In genomic region chr6:16494781-16495180, GRCh38 we compare ENCODE assay signal across 8 cellular contexts.
DNase-seq lines count a peak whose midpoint lies in the region; ATAC-seq, FAIRE-seq and TF ChIP-seq lines count a peak whose summit lies in the region.

No MANE protein-coding gene starts in this region.

- H3K36me3 ChIP-seq in stomach: no peaks in the 10 kb centered on the region

- no peak for TF ChIP-seq EP300 in stomach (IDR thresholded peaks at IDR 0.05)

- intact Hi-C loops in head of caudate nucleus (cut with DNase I): no loop called here
- intact Hi-C loops in stomach (cut with DNase I; ENCODE audit: low total_unique reads): no loop called here

- TF ChIP-seq CTCF in fibroblast of villous mesenchyme (IDR thresholded peaks at IDR 0.05; ENCODE audit: insufficient read depth, low read depth, low read length): no peak
- TF ChIP-seq CTCF in stomach (IDR thresholded peaks at IDR 0.05): no peak

- no peak for TF ChIP-seq POLR2A in stomach (IDR thresholded peaks at IDR 0.05)

- H3K4me1 ChIP-seq in stomach: peaks cover 0 to 26% (median 6%) of the 10 kb centered on the region in 4 donors

- DNase-seq in GM18507 (ENCODE audit: extremely low spot score, insufficient read length, low read depth): no peak
- DNase-seq in fibroblast of villous mesenchyme (ENCODE audit: low read depth): peak; percentile 19
- DNase-seq in stimulated activated CD4-positive, alpha-beta T cell treated with anti-CD3 and anti-CD28 coated beads, Interleukin-1b, Interleukin-23, amount 100 ng/mL, for 48 hours: no peak
- DNase-seq in HUDEP-2 (lab: John Stamatoyannopoulos, UW; ENCODE audit: unreplicated experiment in 76 of 76): no peak
- no peak for DNase-seq in head of caudate nucleus
- no peak for DNase-seq in stomach

- no peak overlapping the region for H3K4me3 ChIP-seq in fibroblast of villous mesenchyme (ENCODE audit: low read depth, low read length)
- H3K4me3 ChIP-seq in stomach: no peak overlapping the region

- 66 to 77% (median 71%) methylated on average over 3 of the region's 3 CpGs for WGBS in stomach, 5 donors

- no peaks in the 10 kb centered on the region for H3K9me3 ChIP-seq in stomach

- no peaks in the 10 kb centered on the region for H3K27me3 ChIP-seq in stomach

- no peak overlapping the region for H3K27ac ChIP-seq in stomach

- FAIRE-seq in GM18507 (lab: Jason Lieb, UNC): peak; percentile 99

- peak; percentile 76 for ATAC-seq in GM21528 (IDR thresholded peaks at IDR 0.05; ENCODE audit: low FRiP score, unreplicated experiment)
- ATAC-seq in HG03571 (IDR thresholded peaks at IDR 0.05; ENCODE audit: unreplicated experiment): peak; percentile 92
